Comparison of ENCODE assay signal across 14 cellular contexts in genomic region chr11:95512177-95512576, GRCh38.
DNase-seq lines count a peak whose midpoint lies in the region; ATAC-seq and TF ChIP-seq lines count a peak whose summit lies in the region.
"Had no signal": no experiment of that assay in that cellular context is flagged by ENCODE, and none has a peak within 500 bp of the region (broad histone marks: within the 10 kb centered on the region; RNA-seq: fewer than 3 reads in every experiment).

No MANE protein-coding gene starts in this region.

- H3K9me3 Mint-ChIP-seq in neural progenitor cell, result no peaks in the 10 kb centered on the region
- H3K9me3 Mint-ChIP-seq in CD4-positive, alpha-beta memory T cell, result no peaks in the 10 kb centered on the region
- H3K9me3 Mint-ChIP-seq in effector memory CD8-positive, alpha-beta T cell, result no peaks in the 10 kb centered on the region

- CTCF ChIA-PET in CD4-positive, alpha-beta memory T cell (lab: Charles Lee; ENCODE audit: partially characterized antibody), result interaction anchor here (1.1 to 1.8 kb wide), 2 partner anchors 358 to 952 kb away, joined by 3 to 4 read pairs; no protein-coding TSS in a partner anchor

- H3K79me2 ChIP-seq in neural progenitor cell (ENCODE audit: low read depth), result no peaks in the 10 kb centered on the region

- DNase-seq in amniotic stem cell (lab: John Stamatoyannopoulos, UW) (peak; percentile 60), foreskin keratinocyte (peak; percentile 94 to 95), sciatic nerve (ENCODE audit: low spot score) (no peak), neural progenitor cell (ENCODE audit: low spot score) (no peak)
- DNase-seq in CD4-positive, alpha-beta memory T cell, result no peak
- no peak for DNase-seq in effector memory CD8-positive, alpha-beta T cell
- DNase-seq: activated CD4-positive, CD25-positive, alpha-beta regulatory T cell treated with anti-CD3 and anti-CD28 coated beads, Interleukin-2, amount 50 U/mL, for 72 hours; activated gamma-delta T cell treated with Interleukin-2 at 50 U/mL for 16 hours; effector memory CD4-positive, alpha-beta T cell; NCI-H2171 treated with DMSO at 0.1 percent for 48 hours; SIG-M5 had no signal

- H3K27me3 Mint-ChIP-seq in neural progenitor cell (ENCODE audit: insufficient read depth, low read depth), result peaks cover 5% of the 10 kb centered on the region
- H3K27me3 Mint-ChIP-seq in CD4-positive, alpha-beta memory T cell, result peaks cover 3 to 5% of the 10 kb centered on the region in 2 donors
- H3K27me3 Mint-ChIP-seq in effector memory CD8-positive, alpha-beta T cell, result peaks cover 32 to 35% of the 10 kb centered on the region in 2 donors

- H3K27ac Mint-ChIP-seq in neural progenitor cell, result no peak overlapping the region
- no peak overlapping the region for H3K27ac Mint-ChIP-seq in CD4-positive, alpha-beta memory T cell
- H3K27ac Mint-ChIP-seq in effector memory CD8-positive, alpha-beta T cell, result no peak overlapping the region

- H3K4me3 Mint-ChIP-seq in neural progenitor cell, result no peak overlapping the region
- no peak overlapping the region for H3K4me3 Mint-ChIP-seq in CD4-positive, alpha-beta memory T cell
- H3K4me3 Mint-ChIP-seq in effector memory CD8-positive, alpha-beta T cell, result no peak overlapping the region

- H3K4me2 ChIP-seq in neural progenitor cell, result no peak overlapping the region

- H3K27me3 ChIP-seq in foreskin keratinocyte, result no peaks in the 10 kb centered on the region
- H3K27me3 ChIP-seq in neural progenitor cell, result no peaks in the 10 kb centered on the region
- no peaks in the 10 kb centered on the region for H3K27me3 ChIP-seq in CD4-positive, alpha-beta memory T cell (ENCODE audit: insufficient read depth, low read length)

- intact Hi-C loops in sciatic nerve (cut with DNase I), result no loop called here
- intact Hi-C loops in CD4-positive, alpha-beta memory T cell (cut with micrococcal nuclease), result no loop called here

- H3K27ac ChIP-seq in C4-2B (peak overlapping the region; percentile 57; the same call in 1 of the 2 replicates), foreskin keratinocyte (peak overlapping the region; percentile 89), neural progenitor cell (no peak overlapping the region)
- no peak overlapping the region for H3K27ac ChIP-seq in CD4-positive, alpha-beta memory T cell (ENCODE audit: low read depth, low read length)

- H3F3A ChIP-seq in neural progenitor cell (ENCODE audit: low read depth), result peaks cover 12% of the 10 kb centered on the region

- no peaks in the 10 kb centered on the region for H3K9me3 ChIP-seq in neural progenitor cell (ENCODE audit: low read depth)
- no peaks in the 10 kb centered on the region for H3K9me3 ChIP-seq in CD4-positive, alpha-beta memory T cell (ENCODE audit: control insufficient read depth in 1 of 2, low read length in 2 of 2)

- no peaks in the 10 kb centered on the region for H4K20me1 ChIP-seq in neural progenitor cell (ENCODE audit: low read depth)

- H3K4me1 ChIP-seq in foreskin keratinocyte (peaks cover 50% of the 10 kb centered on the region), neural progenitor cell (peaks cover 21% of the 10 kb centered on the region)
- H3K4me1 ChIP-seq in CD4-positive, alpha-beta memory T cell (ENCODE audit: insufficient read depth, low read length), result no peaks in the 10 kb centered on the region

- no peaks in the 10 kb centered on the region for H3K36me3 ChIP-seq in neural progenitor cell
- H3K36me3 ChIP-seq in CD4-positive, alpha-beta memory T cell (ENCODE audit: insufficient read depth, low read length), result no peaks in the 10 kb centered on the region

- no peak overlapping the region for H3K4me3 ChIP-seq in neural progenitor cell
- no peak overlapping the region for H3K4me3 ChIP-seq in CD4-positive, alpha-beta memory T cell (ENCODE audit: low read length in 2 of 2)
- H3K4me3 ChIP-seq: GM12878 had no signal

- H2AFZ ChIP-seq in neural progenitor cell (replicated peaks), result no peak overlapping the region

- TF ChIP-seq CTCF in C4-2B (conservative IDR thresholded peaks at IDR 0.05) (no peak), foreskin keratinocyte (conservative IDR thresholded peaks at IDR 0.05) (no peak), neural progenitor cell (IDR thresholded peaks at IDR 0.05) (no peak)

- peaks cover 16% of the 10 kb centered on the region for H3K4me1 Mint-ChIP-seq in neural progenitor cell
- H3K4me1 Mint-ChIP-seq in CD4-positive, alpha-beta memory T cell, result no peaks in the 10 kb centered on the region
- no peaks in the 10 kb centered on the region for H3K4me1 Mint-ChIP-seq in effector memory CD8-positive, alpha-beta T cell (ENCODE audit: low read depth in 2 of 2)

- POLR2A ChIA-PET in CD4-positive, alpha-beta memory T cell (lab: Charles Lee; ENCODE audit: partially characterized antibody), result no interaction called here

- H3K36me3 Mint-ChIP-seq in neural progenitor cell, result no peaks in the 10 kb centered on the region
- H3K36me3 Mint-ChIP-seq in CD4-positive, alpha-beta memory T cell, result no peaks in the 10 kb centered on the region
- no peaks in the 10 kb centered on the region for H3K36me3 Mint-ChIP-seq in effector memory CD8-positive, alpha-beta T cell (ENCODE audit: insufficient read depth)

- ATAC-seq in foreskin keratinocyte (peak; percentile 70), sciatic nerve (peak; percentile 80), HG03378 (IDR thresholded peaks at IDR 0.05; ENCODE audit: unreplicated experiment) (no peak)
- no peak for ATAC-seq in effector memory CD8-positive, alpha-beta T cell (replicated peaks)
- ATAC-seq: GM12878 had no signal

- no peak overlapping the region for H3K9ac ChIP-seq in neural progenitor cell

Comparison
In these comparisons a context has a peak if more than half of its experiments do, and no peak if none do; other contexts are left out.
1. H3K27ac ChIP-seq: peak in C4-2B (single experiment) and foreskin keratinocyte (single experiment); none in neural progenitor cell (single experiment) and CD4-positive, alpha-beta memory T cell (single experiment).
2. DNase-seq: peak in amniotic stem cell (single experiment) and foreskin keratinocyte (2 of 2); none in sciatic nerve (single experiment), neural progenitor cell (single experiment), CD4-positive, alpha-beta memory T cell (0 of 5) and effector memory CD8-positive, alpha-beta T cell (0 of 3).
3. ATAC-seq: peak in foreskin keratinocyte (single experiment) and sciatic nerve (single experiment); none in HG03378 (single experiment) and effector memory CD8-positive, alpha-beta T cell (single experiment).